1 cellular context compared by ENCODE assay signal in genomic region chr13:28357247-28357825, GRCh38.
TF ChIP-seq lines count a peak whose summit lies in the region.

No MANE protein-coding gene starts in this region.

TF ChIP-seq in endothelial cell of umbilical vein, 7 proteins besides CTCF, POLR2A, EP300 and RAD21 (continued from another document):
- TF ChIP-seq MAX (IDR thresholded peaks at IDR 0.05; ENCODE audit: insufficient read depth, insufficient read length) (no peak), GATA2 (IDR thresholded peaks at IDR 0.05; ENCODE audit: insufficient read depth, insufficient read length, low read depth, low read length) (no peak), FOS (IDR thresholded peaks at IDR 0.05; ENCODE audit: borderline replicate concordance, insufficient read depth, low read length) (no peak)
TF ChIP-seq in endothelial cell of umbilical vein: peak in this region for 0.
